Comparison of ENCODE assay signal across 1 cellular context in the genomic region with DNA sequence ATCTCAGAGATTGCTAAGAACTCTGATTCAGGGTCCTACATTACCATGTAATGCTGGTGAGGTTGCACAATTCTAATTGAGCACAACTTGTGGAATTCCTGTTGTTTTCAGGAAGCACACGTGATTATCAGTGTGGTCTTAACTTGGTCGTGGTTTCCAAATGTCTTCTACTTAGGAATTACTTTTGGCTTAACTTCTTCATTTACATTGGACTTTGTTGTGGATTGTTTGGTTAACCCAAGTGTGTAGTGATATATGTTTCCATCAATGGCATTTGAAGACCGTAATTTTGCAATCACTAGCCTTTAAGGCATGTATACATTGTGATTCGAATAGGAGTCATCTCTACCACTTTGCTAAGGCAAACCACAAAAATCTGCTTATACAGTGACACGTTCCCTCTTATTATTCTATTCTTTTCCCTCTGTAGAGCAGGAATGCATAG.
TF ChIP-seq lines count a peak whose summit lies in the region.

No MANE protein-coding gene starts in this region.

TF ChIP-seq in HepG2, 621 proteins besides CTCF, POLR2A, EP300 and RAD21 (continued from another document):
- TF ChIP-seq, protein P1, sequence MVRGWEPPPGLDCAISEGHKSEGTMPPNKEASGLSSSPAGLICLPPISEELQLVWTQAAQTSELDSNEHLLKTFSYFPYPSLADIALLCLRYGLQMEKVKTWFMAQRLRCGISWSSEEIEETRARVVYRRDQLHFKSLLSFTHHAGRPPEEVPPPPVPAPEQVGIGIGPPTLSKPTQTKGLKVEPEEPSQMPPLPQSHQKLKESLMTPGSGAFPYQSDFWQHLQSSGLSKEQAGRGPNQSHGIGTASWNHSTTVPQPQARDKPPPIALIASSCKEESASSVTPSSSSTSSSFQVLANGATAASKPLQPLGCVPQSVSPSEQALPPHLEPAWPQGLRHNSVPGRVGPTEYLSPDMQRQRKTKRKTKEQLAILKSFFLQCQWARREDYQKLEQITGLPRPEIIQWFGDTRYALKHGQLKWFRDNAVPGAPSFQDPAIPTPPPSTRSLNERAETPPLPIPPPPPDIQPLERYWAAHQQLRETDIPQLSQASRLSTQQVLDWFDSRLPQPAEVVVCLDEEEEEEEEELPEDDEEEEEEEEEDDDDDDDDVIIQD (CRISPR knock-in tag; IDR thresholded peaks at IDR 0.05; ENCODE audit: low read depth), result 0 out of 2 replicates have a peak, but pooled peaks have one; percentile 28
- TF ChIP-seq CEBPB (IDR thresholded peaks at IDR 0.05; ENCODE audit: borderline replicate concordance, low read depth, low read length) (peak; percentile 64; the same call in 1 of the 2 replicates), ZNF441 (CRISPR knock-in tag; IDR thresholded peaks at IDR 0.05; ENCODE audit: borderline replicate concordance) (no peak), IKZF1 (IDR thresholded peaks at IDR 0.05) (no peak), CEBPG (CRISPR knock-in tag; IDR thresholded peaks at IDR 0.05) (peak; percentile 17; the same call in 1 of the 2 replicates)
